Comparison of ENCODE assay signal across 4 cellular contexts in genomic region chr12:127148318-127148717, GRCh38.
TF ChIP-seq lines count a peak whose summit lies in the region.

No MANE protein-coding gene starts in this region.

TF ChIP-seq in GM23338, 12 proteins besides CTCF, POLR2A, EP300 and RAD21 (continued from another document and continues in another):
- TF ChIP-seq EZH2phosphoT487 (IDR thresholded peaks at IDR 0.05; ENCODE audit: unreplicated experiment), result no peak
- no peak for TF ChIP-seq NANOG (IDR thresholded peaks at IDR 0.05; ENCODE audit: borderline replicate concordance)
- no peak for TF ChIP-seq ZNF114 (CRISPR knock-in tag; IDR thresholded peaks at IDR 0.05)

TF ChIP-seq in HCT116, 20 proteins besides CTCF, POLR2A, EP300 and RAD21:
- TF ChIP-seq TCF7L2 (IDR thresholded peaks at IDR 0.05; ENCODE audit: borderline replicate concordance, extremely low read depth, insufficient read depth, insufficient read length), result no peak
- TF ChIP-seq CBX3 (IDR thresholded peaks at IDR 0.05; ENCODE audit: low read depth), result no peak
- peak; percentile 91 for TF ChIP-seq SRF (IDR thresholded peaks at IDR 0.05; ENCODE audit: low read depth)
- TF ChIP-seq EZH2phosphoT487 (IDR thresholded peaks at IDR 0.05; ENCODE audit: borderline replicate concordance), result no peak
- TF ChIP-seq JUND (IDR thresholded peaks at IDR 0.05), result no peak
- TF ChIP-seq EGR1 (IDR thresholded peaks at IDR 0.05; ENCODE audit: low read depth), result no peak
- no peak for TF ChIP-seq SIN3A (IDR thresholded peaks at IDR 0.05; ENCODE audit: low read depth)
- no peak for TF ChIP-seq POLR2AphosphoS5 (IDR thresholded peaks at IDR 0.05; ENCODE audit: low read depth, low read length)
TF ChIP-seq in HCT116: peak in this region for 1.

TF ChIP-seq in K562, 482 proteins besides CTCF, POLR2A, EP300 and RAD21:
- TF ChIP-seq USF1 (CRISPR knock-in tag; IDR thresholded peaks at IDR 0.05) (peak; percentile 69), RCOR1 (IDR thresholded peaks at IDR 0.05; ENCODE audit: borderline replicate concordance in 1 of 2, low read depth in 2 of 2, low read length in 2 of 2) (0 out of 4 replicates have a peak, but pooled peaks of 1 of the 2 experiments have one; percentile 23), RAD51 (IDR thresholded peaks at IDR 0.05; ENCODE audit: borderline replicate concordance, low read depth) (peak; percentile 66; the same call in 1 of the 2 replicates), ZFP36 (IDR thresholded peaks at IDR 0.05; ENCODE audit: low read depth, low read length, partially characterized antibody) (peak; percentile 83), NCOA1 (IDR thresholded peaks at IDR 0.05; ENCODE audit: low read depth) (no peak), KAT8 (IDR thresholded peaks at IDR 0.05; ENCODE audit: low read depth) (no peak), SRF (CRISPR knock-in tag; IDR thresholded peaks at IDR 0.05) (peak; percentile 96 to 100), SUPT5H (IDR thresholded peaks at IDR 0.05) (no peak), POLR2H (tag; IDR thresholded peaks at IDR 0.05; ENCODE audit: low read depth) (peak; percentile 64; the same call in 1 of the 2 replicates), POLR2G (IDR thresholded peaks at IDR 0.05; ENCODE audit: low read depth, low read length) (0 out of 2 replicates have a peak, but pooled peaks have one; percentile 6), USF2 (CRISPR knock-in tag; IDR thresholded peaks at IDR 0.05) (peak; percentile 80)

TF ChIP-seq in HEK293T, 16 proteins besides CTCF, POLR2A, EP300 and RAD21 (continued from another document):
- TF ChIP-seq, protein P1, sequence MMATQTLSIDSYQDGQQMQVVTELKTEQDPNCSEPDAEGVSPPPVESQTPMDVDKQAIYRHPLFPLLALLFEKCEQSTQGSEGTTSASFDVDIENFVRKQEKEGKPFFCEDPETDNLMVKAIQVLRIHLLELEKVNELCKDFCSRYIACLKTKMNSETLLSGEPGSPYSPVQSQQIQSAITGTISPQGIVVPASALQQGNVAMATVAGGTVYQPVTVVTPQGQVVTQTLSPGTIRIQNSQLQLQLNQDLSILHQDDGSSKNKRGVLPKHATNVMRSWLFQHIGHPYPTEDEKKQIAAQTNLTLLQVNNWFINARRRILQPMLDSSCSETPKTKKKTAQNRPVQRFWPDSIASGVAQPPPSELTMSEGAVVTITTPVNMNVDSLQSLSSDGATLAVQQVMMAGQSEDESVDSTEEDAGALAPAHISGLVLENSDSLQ (IDR thresholded peaks at IDR 0.05), result no peak
- TF ChIP-seq CTBP1 (IDR thresholded peaks at IDR 0.05; ENCODE audit: borderline replicate concordance) (no peak), HDGF (IDR thresholded peaks at IDR 0.05; ENCODE audit: borderline replicate concordance) (no peak), SUZ12 (IDR thresholded peaks at IDR 0.05) (no peak), BHLHE40 (IDR thresholded peaks at IDR 0.05; ENCODE audit: borderline replicate concordance) (no peak), SP1 (IDR thresholded peaks at IDR 0.05) (no peak), NFRKB (IDR thresholded peaks at IDR 0.05) (no peak), TARDBP (IDR thresholded peaks at IDR 0.05) (no peak), L3MBTL2 (conservative IDR thresholded peaks at IDR 0.05) (no peak)
